1 cellular context compared by ENCODE assay signal in the genomic region with DNA sequence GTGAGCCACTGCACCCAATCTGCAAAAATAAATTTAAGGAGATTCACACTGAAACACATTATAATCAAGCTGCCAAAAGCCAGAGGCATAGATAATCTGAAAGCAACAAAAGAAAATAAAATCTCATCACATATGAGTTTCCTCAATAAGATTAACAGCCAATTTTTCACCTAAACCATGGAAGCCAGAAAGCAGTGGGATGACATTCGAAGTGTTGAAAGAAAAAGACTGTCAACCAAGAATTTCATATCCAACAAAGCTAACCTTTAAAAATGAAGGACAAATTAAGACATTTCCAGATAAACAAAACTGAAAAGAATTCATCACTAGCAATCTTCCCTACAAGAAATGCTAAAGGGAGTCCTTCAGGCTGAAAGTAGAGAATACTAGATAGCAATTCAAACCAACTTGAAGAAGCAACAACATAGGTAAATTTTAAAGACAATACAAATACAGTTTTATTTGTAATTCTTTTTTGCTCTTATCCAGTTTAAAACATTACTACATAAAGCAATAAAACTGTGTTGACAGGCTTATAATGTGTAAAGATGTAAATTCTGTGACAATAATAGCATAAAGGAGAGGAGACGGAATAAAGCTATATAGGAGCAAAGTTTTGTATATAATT.
TF ChIP-seq lines count a peak whose summit lies in the region.

No MANE protein-coding gene starts in this region.

TF ChIP-seq in GM23338, 12 proteins besides CTCF, POLR2A, EP300 and RAD21 (continued from another document):
- TF ChIP-seq, protein P1, sequence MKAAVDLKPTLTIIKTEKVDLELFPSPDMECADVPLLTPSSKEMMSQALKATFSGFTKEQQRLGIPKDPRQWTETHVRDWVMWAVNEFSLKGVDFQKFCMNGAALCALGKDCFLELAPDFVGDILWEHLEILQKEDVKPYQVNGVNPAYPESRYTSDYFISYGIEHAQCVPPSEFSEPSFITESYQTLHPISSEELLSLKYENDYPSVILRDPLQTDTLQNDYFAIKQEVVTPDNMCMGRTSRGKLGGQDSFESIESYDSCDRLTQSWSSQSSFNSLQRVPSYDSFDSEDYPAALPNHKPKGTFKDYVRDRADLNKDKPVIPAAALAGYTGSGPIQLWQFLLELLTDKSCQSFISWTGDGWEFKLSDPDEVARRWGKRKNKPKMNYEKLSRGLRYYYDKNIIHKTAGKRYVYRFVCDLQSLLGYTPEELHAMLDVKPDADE (IDR thresholded peaks at IDR 0.05) = no peak
- TF ChIP-seq, protein P2, sequence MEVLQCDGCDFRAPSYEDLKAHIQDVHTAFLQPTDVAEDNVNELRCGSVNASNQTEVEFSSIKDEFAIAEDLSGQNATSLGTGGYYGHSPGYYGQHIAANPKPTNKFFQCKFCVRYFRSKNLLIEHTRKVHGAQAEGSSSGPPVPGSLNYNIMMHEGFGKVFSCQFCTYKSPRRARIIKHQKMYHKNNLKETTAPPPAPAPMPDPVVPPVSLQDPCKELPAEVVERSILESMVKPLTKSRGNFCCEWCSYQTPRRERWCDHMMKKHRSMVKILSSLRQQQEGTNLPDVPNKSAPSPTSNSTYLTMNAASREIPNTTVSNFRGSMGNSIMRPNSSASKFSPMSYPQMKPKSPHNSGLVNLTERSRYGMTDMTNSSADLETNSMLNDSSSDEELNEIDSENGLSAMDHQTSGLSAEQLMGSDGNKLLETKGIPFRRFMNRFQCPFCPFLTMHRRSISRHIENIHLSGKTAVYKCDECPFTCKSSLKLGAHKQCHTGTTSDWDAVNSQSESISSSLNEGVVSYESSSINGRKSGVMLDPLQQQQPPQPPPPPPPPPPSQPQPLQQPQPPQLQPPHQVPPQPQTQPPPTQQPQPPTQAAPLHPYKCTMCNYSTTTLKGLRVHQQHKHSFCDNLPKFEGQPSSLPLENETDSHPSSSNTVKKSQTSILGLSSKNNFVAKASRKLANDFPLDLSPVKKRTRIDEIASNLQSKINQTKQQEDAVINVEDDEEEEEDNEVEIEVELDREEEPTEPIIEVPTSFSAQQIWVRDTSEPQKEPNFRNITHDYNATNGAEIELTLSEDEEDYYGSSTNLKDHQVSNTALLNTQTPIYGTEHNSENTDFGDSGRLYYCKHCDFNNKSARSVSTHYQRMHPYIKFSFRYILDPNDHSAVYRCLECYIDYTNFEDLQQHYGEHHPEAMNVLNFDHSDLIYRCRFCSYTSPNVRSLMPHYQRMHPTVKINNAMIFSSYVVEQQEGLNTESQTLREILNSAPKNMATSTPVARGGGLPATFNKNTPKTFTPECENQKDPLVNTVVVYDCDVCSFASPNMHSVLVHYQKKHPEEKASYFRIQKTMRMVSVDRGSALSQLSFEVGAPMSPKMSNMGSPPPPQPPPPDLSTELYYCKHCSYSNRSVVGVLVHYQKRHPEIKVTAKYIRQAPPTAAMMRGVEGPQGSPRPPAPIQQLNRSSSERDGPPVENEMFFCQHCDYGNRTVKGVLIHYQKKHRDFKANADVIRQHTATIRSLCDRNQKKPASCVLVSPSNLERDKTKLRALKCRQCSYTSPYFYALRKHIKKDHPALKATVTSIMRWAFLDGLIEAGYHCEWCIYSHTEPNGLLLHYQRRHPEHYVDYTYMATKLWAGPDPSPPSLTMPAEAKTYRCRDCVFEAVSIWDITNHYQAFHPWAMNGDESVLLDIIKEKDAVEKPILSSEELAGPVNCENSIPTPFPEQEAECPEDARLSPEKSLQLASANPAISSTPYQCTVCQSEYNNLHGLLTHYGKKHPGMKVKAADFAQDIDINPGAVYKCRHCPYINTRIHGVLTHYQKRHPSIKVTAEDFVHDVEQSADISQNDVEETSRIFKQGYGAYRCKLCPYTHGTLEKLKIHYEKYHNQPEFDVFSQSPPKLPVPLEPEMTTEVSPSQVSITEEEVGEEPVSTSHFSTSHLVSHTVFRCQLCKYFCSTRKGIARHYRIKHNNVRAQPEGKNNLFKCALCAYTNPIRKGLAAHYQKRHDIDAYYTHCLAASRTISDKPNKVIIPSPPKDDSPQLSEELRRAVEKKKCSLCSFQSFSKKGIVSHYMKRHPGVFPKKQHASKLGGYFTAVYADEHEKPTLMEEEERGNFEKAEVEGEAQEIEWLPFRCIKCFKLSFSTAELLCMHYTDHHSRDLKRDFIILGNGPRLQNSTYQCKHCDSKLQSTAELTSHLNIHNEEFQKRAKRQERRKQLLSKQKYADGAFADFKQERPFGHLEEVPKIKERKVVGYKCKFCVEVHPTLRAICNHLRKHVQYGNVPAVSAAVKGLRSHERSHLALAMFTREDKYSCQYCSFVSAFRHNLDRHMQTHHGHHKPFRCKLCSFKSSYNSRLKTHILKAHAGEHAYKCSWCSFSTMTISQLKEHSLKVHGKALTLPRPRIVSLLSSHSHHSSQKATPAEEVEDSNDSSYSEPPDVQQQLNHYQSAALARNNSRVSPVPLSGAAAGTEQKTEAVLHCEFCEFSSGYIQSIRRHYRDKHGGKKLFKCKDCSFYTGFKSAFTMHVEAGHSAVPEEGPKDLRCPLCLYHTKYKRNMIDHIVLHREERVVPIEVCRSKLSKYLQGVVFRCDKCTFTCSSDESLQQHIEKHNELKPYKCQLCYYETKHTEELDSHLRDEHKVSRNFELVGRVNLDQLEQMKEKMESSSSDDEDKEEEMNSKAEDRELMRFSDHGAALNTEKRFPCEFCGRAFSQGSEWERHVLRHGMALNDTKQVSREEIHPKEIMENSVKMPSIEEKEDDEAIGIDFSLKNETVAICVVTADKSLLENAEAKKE (CRISPR knock-in tag; IDR thresholded peaks at IDR 0.05) = no peak
